1 cellular context compared by ENCODE assay signal in genomic region chr16:81480856-81481821, GRCh38.
A peak's percentile ranks its signal among the peaks of the same experiment; 100 is the strongest.
TF ChIP-seq lines count a peak whose summit lies in the region.

No MANE protein-coding gene starts in this region.

TF ChIP-seq in K562, 482 proteins besides CTCF, POLR2A, EP300 and RAD21 (continued from another document and continues in another):
- TF ChIP-seq BRF2 (IDR thresholded peaks at IDR 0.05; ENCODE audit: borderline replicate concordance, insufficient read depth, insufficient read length) (no peak), GTF2A2 (tag; IDR thresholded peaks at IDR 0.05) (no peak), FOXA1 (IDR thresholded peaks at IDR 0.05; ENCODE audit: borderline replicate concordance) (no peak), GABPA (tag; conservative IDR thresholded peaks at IDR 0.05; ENCODE audit: low read depth) (peak; percentile 64), REST (CRISPR knock-in tag; IDR thresholded peaks at IDR 0.05; ENCODE audit: low read depth) (no peak), SRSF7 (optimal IDR thresholded peaks at IDR 0.05; ENCODE audit: low read depth, low read length) (no peak), NR4A1 (CRISPR knock-in tag; IDR thresholded peaks at IDR 0.05) (no peak), NR4A1 (tag; IDR thresholded peaks at IDR 0.05) (no peak; the same call in 1 of the 2 replicates), ELF2 (CRISPR knock-in tag; IDR thresholded peaks at IDR 0.05) (no peak), CGGBP1 (CRISPR knock-in tag; IDR thresholded peaks at IDR 0.05) (no peak), ZNF512 (tag; IDR thresholded peaks at IDR 0.05) (no peak), STAG1 (CRISPR knock-in tag; IDR thresholded peaks at IDR 0.05; ENCODE audit: borderline replicate concordance) (no peak), RNF2 (IDR thresholded peaks at IDR 0.05) (peak; percentile 98), XRCC5 (IDR thresholded peaks at IDR 0.05; ENCODE audit: low read depth, low read length) (peak; percentile 96), PBX2 (CRISPR knock-in tag; IDR thresholded peaks at IDR 0.05; ENCODE audit: low read depth) (no peak), PBX2 (tag; conservative IDR thresholded peaks at IDR 0.05; ENCODE audit: low read depth) (peak; percentile 88), ELF4 (CRISPR knock-in tag; IDR thresholded peaks at IDR 0.05) (0 out of 2 replicates have a peak, but pooled peaks have one; percentile 21), HMG20B (CRISPR knock-in tag; IDR thresholded peaks at IDR 0.05) (no peak), HEY1 (CRISPR knock-in tag; IDR thresholded peaks at IDR 0.05; ENCODE audit: borderline replicate concordance) (0 out of 2 replicates have a peak, but pooled peaks have one; percentile 57), COPS2 (conservative IDR thresholded peaks at IDR 0.05) (no peak), BRD4 (IDR thresholded peaks at IDR 0.05) (no peak; the same call in 1 of the 2 replicates), TSHZ1 (CRISPR knock-in tag; IDR thresholded peaks at IDR 0.05) (0 out of 2 replicates have a peak, but pooled peaks have one; percentile 53), BACH1 (tag; IDR thresholded peaks at IDR 0.05) (peak; percentile 58; the same call in 1 of the 2 replicates), ETS2 (tag; IDR thresholded peaks at IDR 0.05; ENCODE audit: borderline replicate concordance, poor library complexity, severe bottlenecking) (no peak), NR1H2 (CRISPR knock-in tag; IDR thresholded peaks at IDR 0.05) (no peak), CHCHD3 (CRISPR knock-in tag; IDR thresholded peaks at IDR 0.05) (no peak), SIX5 (IDR thresholded peaks at IDR 0.05; ENCODE audit: borderline replicate concordance in 1 of 2, insufficient read depth in 1 of 2, low read depth in 1 of 2, low read length in 2 of 2) (no peak), XRCC3 (IDR thresholded peaks at IDR 0.05) (no peak), POLR3G (IDR thresholded peaks at IDR 0.05; ENCODE audit: extremely low read depth, insufficient read length, insufficient replicate concordance) (no peak), KAT2B (IDR thresholded peaks at IDR 0.05; ENCODE audit: low read depth, low read length) (no peak), SMARCB1 (IDR thresholded peaks at IDR 0.05; ENCODE audit: insufficient read length, low read depth) (no peak), MLX (CRISPR knock-in tag; conservative IDR thresholded peaks at IDR 0.05) (no peak), TCFL5 (CRISPR knock-in tag; conservative IDR thresholded peaks at IDR 0.05) (0 out of 2 replicates have a peak, but pooled peaks have one; percentile 48), ZNF561 (CRISPR knock-in tag; conservative IDR thresholded peaks at IDR 0.05) (no peak), ZNF354B (CRISPR knock-in tag; IDR thresholded peaks at IDR 0.05) (peak; percentile 44; the same call in 1 of the 2 replicates)
- TF ChIP-seq, protein P1, sequence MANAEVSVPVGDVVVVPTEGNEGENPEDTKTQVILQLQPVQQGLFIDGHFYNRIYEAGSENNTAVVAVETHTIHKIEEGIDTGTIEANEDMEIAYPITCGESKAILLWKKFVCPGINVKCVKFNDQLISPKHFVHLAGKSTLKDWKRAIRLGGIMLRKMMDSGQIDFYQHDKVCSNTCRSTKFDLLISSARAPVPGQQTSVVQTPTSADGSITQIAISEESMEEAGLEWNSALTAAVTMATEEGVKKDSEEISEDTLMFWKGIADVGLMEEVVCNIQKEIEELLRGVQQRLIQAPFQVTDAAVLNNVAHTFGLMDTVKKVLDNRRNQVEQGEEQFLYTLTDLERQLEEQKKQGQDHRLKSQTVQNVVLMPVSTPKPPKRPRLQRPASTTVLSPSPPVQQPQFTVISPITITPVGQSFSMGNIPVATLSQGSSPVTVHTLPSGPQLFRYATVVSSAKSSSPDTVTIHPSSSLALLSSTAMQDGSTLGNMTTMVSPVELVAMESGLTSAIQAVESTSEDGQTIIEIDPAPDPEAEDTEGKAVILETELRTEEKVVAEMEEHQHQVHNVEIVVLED (CRISPR knock-in tag; IDR thresholded peaks at IDR 0.05): peak; percentile 45; the same call in 1 of the 2 replicates
- TF ChIP-seq, protein P2, sequence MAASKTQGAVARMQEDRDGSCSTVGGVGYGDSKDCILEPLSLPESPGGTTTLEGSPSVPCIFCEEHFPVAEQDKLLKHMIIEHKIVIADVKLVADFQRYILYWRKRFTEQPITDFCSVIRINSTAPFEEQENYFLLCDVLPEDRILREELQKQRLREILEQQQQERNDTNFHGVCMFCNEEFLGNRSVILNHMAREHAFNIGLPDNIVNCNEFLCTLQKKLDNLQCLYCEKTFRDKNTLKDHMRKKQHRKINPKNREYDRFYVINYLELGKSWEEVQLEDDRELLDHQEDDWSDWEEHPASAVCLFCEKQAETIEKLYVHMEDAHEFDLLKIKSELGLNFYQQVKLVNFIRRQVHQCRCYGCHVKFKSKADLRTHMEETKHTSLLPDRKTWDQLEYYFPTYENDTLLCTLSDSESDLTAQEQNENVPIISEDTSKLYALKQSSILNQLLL (CRISPR knock-in tag; IDR thresholded peaks at IDR 0.05; ENCODE audit: borderline replicate concordance): no peak
- TF ChIP-seq, protein P3, sequence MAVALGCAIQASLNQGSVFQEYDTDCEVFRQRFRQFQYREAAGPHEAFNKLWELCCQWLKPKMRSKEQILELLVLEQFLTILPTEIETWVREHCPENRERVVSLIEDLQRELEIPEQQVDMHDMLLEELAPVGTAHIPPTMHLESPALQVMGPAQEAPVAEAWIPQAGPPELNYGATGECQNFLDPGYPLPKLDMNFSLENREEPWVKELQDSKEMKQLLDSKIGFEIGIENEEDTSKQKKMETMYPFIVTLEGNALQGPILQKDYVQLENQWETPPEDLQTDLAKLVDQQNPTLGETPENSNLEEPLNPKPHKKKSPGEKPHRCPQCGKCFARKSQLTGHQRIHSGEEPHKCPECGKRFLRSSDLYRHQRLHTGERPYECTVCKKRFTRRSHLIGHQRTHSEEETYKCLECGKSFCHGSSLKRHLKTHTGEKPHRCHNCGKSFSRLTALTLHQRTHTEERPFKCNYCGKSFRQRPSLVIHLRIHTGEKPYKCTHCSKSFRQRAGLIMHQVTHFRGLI (CRISPR knock-in tag; IDR thresholded peaks at IDR 0.05): peak; percentile 79; the same call in 1 of the 2 replicates
- TF ChIP-seq, protein P4, sequence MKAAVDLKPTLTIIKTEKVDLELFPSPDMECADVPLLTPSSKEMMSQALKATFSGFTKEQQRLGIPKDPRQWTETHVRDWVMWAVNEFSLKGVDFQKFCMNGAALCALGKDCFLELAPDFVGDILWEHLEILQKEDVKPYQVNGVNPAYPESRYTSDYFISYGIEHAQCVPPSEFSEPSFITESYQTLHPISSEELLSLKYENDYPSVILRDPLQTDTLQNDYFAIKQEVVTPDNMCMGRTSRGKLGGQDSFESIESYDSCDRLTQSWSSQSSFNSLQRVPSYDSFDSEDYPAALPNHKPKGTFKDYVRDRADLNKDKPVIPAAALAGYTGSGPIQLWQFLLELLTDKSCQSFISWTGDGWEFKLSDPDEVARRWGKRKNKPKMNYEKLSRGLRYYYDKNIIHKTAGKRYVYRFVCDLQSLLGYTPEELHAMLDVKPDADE (conservative IDR thresholded peaks at IDR 0.05; ENCODE audit: control insufficient read depth, low read depth, low read length): peak; percentile 78; the same call in 1 of the 2 replicates
